ENCODE assay signal across 14 cellular contexts in genomic region chr12:69509308-69509736, GRCh38. TPM values are rescaled to one million over a fixed set of nuclear protein-coding genes. Genes with fewer than 3 reads are reported as not detected.
DNase-seq lines count a peak whose midpoint lies in the region; ATAC-seq, FAIRE-seq and TF ChIP-seq lines count a peak whose summit lies in the region.
"Had no signal": no experiment of that assay in that cellular context is flagged by ENCODE, and none has a peak within 500 bp of the region (broad histone marks: within the 10 kb centered on the region; RNA-seq: fewer than 3 reads in every experiment).

No MANE protein-coding gene starts in this region.

- H3K36me3 ChIP-seq in keratinocyte (ENCODE audit: control insufficient read depth in 2 of 2, extremely low read depth in 1 of 2, insufficient read depth in 2 of 2, low read length in 2 of 2) = no peaks in the 10 kb centered on the region
- no peaks in the 10 kb centered on the region for H3K36me3 ChIP-seq in CD8-positive, alpha-beta T cell (ENCODE audit: insufficient read depth, low read length)
- H3K36me3 ChIP-seq: HAP-1, upper lobe of left lung had no signal

- H4K91ac ChIP-seq in H9 (ENCODE audit: insufficient read length, low read depth, low read length) = no peak overlapping the region

- H3K14ac ChIP-seq in H9 (ENCODE audit: insufficient read depth, low read length) = no peak overlapping the region

- no peak overlapping the region for H4K8ac ChIP-seq in H9 (replicated peaks; ENCODE audit: insufficient read length, low read depth, low read length)

- intact Hi-C loops in CD8-positive, alpha-beta T cell (cut with DNase I, micrococcal nuclease) = no loop called here

- H3K9ac ChIP-seq in H9 (ENCODE audit: extremely low read depth, insufficient read length, low read length) (no peak overlapping the region), keratinocyte (ENCODE audit: control insufficient read depth, extremely low read depth, insufficient read depth, low read length) (no peak overlapping the region)

- CTCF ChIA-PET in CD8-positive, alpha-beta T cell (lab: Charles Lee) = interaction anchor here (1.1 kb wide), 1 partner anchor 61 kb away, joined by 5 read pairs; no protein-coding TSS in a partner anchor

- no peak overlapping the region for H3T11ph ChIP-seq in H9 (ENCODE audit: low read length)

- H3K36me3 Mint-ChIP-seq in H9 (ENCODE audit: insufficient read depth in 1 of 3, low read depth in 3 of 3) = no peaks in the 10 kb centered on the region
- peaks cover 6% of the 10 kb centered on the region for H3K36me3 Mint-ChIP-seq in CD8-positive, alpha-beta T cell

- H3K27ac Mint-ChIP-seq in H9 = peak overlapping the region; percentile 37 to 79 (median 66); a peak in 5 of 7 replicates
- no peak overlapping the region for H3K27ac Mint-ChIP-seq in CD8-positive, alpha-beta T cell
- H3K27ac Mint-ChIP-seq: activated CD8-positive, alpha-beta T cell treated with anti-CD3 and anti-CD28 coated beads for 36 hours; CD4-positive, alpha-beta T cell had no signal

- POLR2A ChIA-PET in CD8-positive, alpha-beta T cell (lab: Charles Lee) = no interaction called here

- H2BK20ac ChIP-seq in H9 (ENCODE audit: low read depth, low read length, poor library complexity, severe bottlenecking) = no peak overlapping the region

- H3K9me3 ChIP-seq in H9 (ENCODE audit: control insufficient read depth, low read depth, low read length) (no peaks in the 10 kb centered on the region), keratinocyte (ENCODE audit: control insufficient read depth, low read depth, low read length) (no peaks in the 10 kb centered on the region)
- no peaks in the 10 kb centered on the region for H3K9me3 ChIP-seq in CD8-positive, alpha-beta T cell (ENCODE audit: low read length)
- H3K9me3 ChIP-seq: HAP-1, upper lobe of left lung had no signal

- H3K4me2 ChIP-seq in H9 (ENCODE audit: insufficient read depth, insufficient read length, low read length) = no peak overlapping the region
- peak overlapping the region; percentile 17 for H3K4me2 ChIP-seq in keratinocyte (ENCODE audit: control insufficient read depth, extremely low read depth, insufficient read depth, low read depth, low read length)

- dilution Hi-C loops in keratinocyte (cut with MboI; ENCODE audit: extremely low pct_ligation_motif_present, low sequenced_read_pairs) = no loop called here

- no peak overlapping the region for H2BK12ac ChIP-seq in H9 (ENCODE audit: insufficient read length, low read depth, low read length)

- H2BK5ac ChIP-seq in H9 (ENCODE audit: insufficient read length, low read length) = no peak overlapping the region

- FAIRE-seq in keratinocyte (lab: Jason Lieb, UNC) = no peak

- H3K4me3 ChIP-seq in astrocyte of the spinal cord (ENCODE audit: low read depth, low read length) (no peak overlapping the region), keratinocyte (ENCODE audit: control insufficient read depth in 2 of 3, extremely low read depth in 1 of 3, insufficient read depth in 2 of 3, low read depth in 1 of 3, low read length in 3 of 3) (no peak overlapping the region)
- no peak overlapping the region for H3K4me3 ChIP-seq in CD8-positive, alpha-beta T cell (ENCODE audit: low read depth, low read length)
- H3K4me3 ChIP-seq: HAP-1, upper lobe of left lung had no signal

- H4K20me1 ChIP-seq in H9 (ENCODE audit: control insufficient read depth, insufficient read depth, insufficient read length) = no peaks in the 10 kb centered on the region
- H4K20me1 ChIP-seq in keratinocyte (ENCODE audit: control insufficient read depth, extremely low read depth, insufficient read depth, low read length) = peaks cover 2% of the 10 kb centered on the region

- no peak overlapping the region for H2AK5ac ChIP-seq in H9 (ENCODE audit: insufficient read length, low read length)

- no peak overlapping the region for H2BK15ac ChIP-seq in H9 (ENCODE audit: low read depth, low read length)

- no peaks in the 10 kb centered on the region for H3K79me1 ChIP-seq in H9 (ENCODE audit: insufficient read depth, low read depth, low read length, poor library complexity, severe bottlenecking)

- TF ChIP-seq CTCF in H9 (conservative IDR thresholded peaks at IDR 0.05) = no peak
- no peak for TF ChIP-seq CTCF in astrocyte of the spinal cord (IDR thresholded peaks at IDR 0.05; ENCODE audit: low read depth, low read length)
- no peak for TF ChIP-seq CTCF in keratinocyte (optimal IDR thresholded peaks at IDR 0.05 in 1 of 3, IDR thresholded peaks at IDR 0.05 in 1 of 3, conservative IDR thresholded peaks at IDR 0.05 in 1 of 3; ENCODE audit: extremely low read depth in 1 of 3, insufficient read depth in 2 of 3, low read length in 3 of 3)
- no peak for TF ChIP-seq CTCF in CD8-positive, alpha-beta T cell (IDR thresholded peaks at IDR 0.05)

- no peak overlapping the region for H3K56ac ChIP-seq in H9 (ENCODE audit: insufficient read length, low read depth, low read length)

- no peak overlapping the region for H3K27ac ChIP-seq in H9 (ENCODE audit: insufficient read length, low read depth, low read length)
- H3K27ac ChIP-seq in keratinocyte (ENCODE audit: control insufficient read depth, insufficient read depth, low read length) = no peak overlapping the region
- H3K27ac ChIP-seq in CD8-positive, alpha-beta T cell (ENCODE audit: low read depth, low read length) = no peak overlapping the region
- H3K27ac ChIP-seq: upper lobe of left lung had no signal

- H2AFZ ChIP-seq in H9 (ENCODE audit: low read length) (no peak overlapping the region), keratinocyte (ENCODE audit: control insufficient read depth, low read length) (no peak overlapping the region)

- H3K9me1 ChIP-seq in keratinocyte (ENCODE audit: control insufficient read depth, extremely low read depth, insufficient read depth, low read length) = no peaks in the 10 kb centered on the region

- peaks cover 6% of the 10 kb centered on the region; the same call in 1 of the 2 replicates for H3K79me2 ChIP-seq in H9 (ENCODE audit: insufficient read depth, low read length)
- peaks cover 84% of the 10 kb centered on the region for H3K79me2 ChIP-seq in keratinocyte (ENCODE audit: control insufficient read depth, insufficient read depth, low read length)

- no peak overlapping the region for H3K23ac ChIP-seq in H9 (ENCODE audit: insufficient read length, low read depth, low read length)

- ATAC-seq in GM18520 (IDR thresholded peaks at IDR 0.05; ENCODE audit: unreplicated experiment) = no peak
- ATAC-seq in CD8-positive, alpha-beta T cell = no peak
- ATAC-seq: activated CD8-positive, alpha-beta T cell treated with anti-CD3 and anti-CD28 coated beads for 36 hours had no signal

- DNase-seq in AG20443 (ENCODE audit: low spot score) (peak; percentile 36), H9 (no peak), astrocyte of the spinal cord (ENCODE audit: low read depth, low spot score) (peak; percentile 64), keratinocyte (ENCODE audit: low read depth, low spot score) (no peak), globus pallidus (ENCODE audit: low spot score) (no peak)
- DNase-seq in CD8-positive, alpha-beta T cell = no peak
- DNase-seq: activated CD8-positive, alpha-beta T cell treated with anti-CD3 and anti-CD28 coated beads for 36 hours; aorta; CD4-positive, alpha-beta T cell; SHP77; stimulated activated CD4-positive, alpha-beta T cell treated with anti-CD3 and anti-CD28 coated beads, Interleukin-2, amount 100 ng/mL, for 24 hours; upper lobe of left lung had no signal

- H3K27me3 ChIP-seq in H9 (ENCODE audit: insufficient read depth, low read length) (no peaks in the 10 kb centered on the region), keratinocyte (ENCODE audit: control insufficient read depth, extremely low read depth, insufficient read depth, low read length) (no peaks in the 10 kb centered on the region)
- H3K27me3 ChIP-seq in CD8-positive, alpha-beta T cell (ENCODE audit: insufficient read depth, low read length) = no peaks in the 10 kb centered on the region
- H3K27me3 ChIP-seq: upper lobe of left lung had no signal

- in situ Hi-C loops in astrocyte of the spinal cord (cut with HindIII; ENCODE audit: low sequenced_read_pairs) = no loop called here

- no peak overlapping the region for H3K18ac ChIP-seq in H9 (ENCODE audit: insufficient read length, low read depth, low read length)

- peaks cover 3% of the 10 kb centered on the region; the same call in 1 of the 2 replicates for H3K4me1 ChIP-seq in H9 (ENCODE audit: insufficient read depth, low read length)
- peaks cover 11% of the 10 kb centered on the region for H3K4me1 ChIP-seq in keratinocyte (ENCODE audit: control insufficient read depth, extremely low read depth, insufficient read depth, low read length)
- H3K4me1 ChIP-seq in CD8-positive, alpha-beta T cell (ENCODE audit: insufficient read depth, low read length) = peaks cover 7% of the 10 kb centered on the region

- no peaks in the 10 kb centered on the region for H3K9me3 Mint-ChIP-seq in H9
- H3K9me3 Mint-ChIP-seq in CD8-positive, alpha-beta T cell = no peaks in the 10 kb centered on the region
- H3K9me3 Mint-ChIP-seq: activated CD8-positive, alpha-beta T cell treated with anti-CD3 and anti-CD28 coated beads for 36 hours; CD4-positive, alpha-beta T cell had no signal

- no peak overlapping the region for H3K4ac ChIP-seq in H9 (ENCODE audit: low read depth, low read length)

- peaks cover 35 to 52% of the 10 kb centered on the region in 2 experiments for H3K4me1 Mint-ChIP-seq in H9
- peaks cover 83% of the 10 kb centered on the region for H3K4me1 Mint-ChIP-seq in CD8-positive, alpha-beta T cell (ENCODE audit: low read depth)

- no peak overlapping the region for H4K5ac ChIP-seq in H9 (ENCODE audit: insufficient read length, low read depth, low read length)

- H2BK120ac ChIP-seq in H9 (ENCODE audit: low read depth, low read length, poor library complexity, severe bottlenecking) = no peak overlapping the region

- WGBS in H9 (ENCODE audit: extremely low coverage, insufficient read length, low lambda C conversion rate) = no CpG with 5 or more reads among the region's 1 CpG

- H3K4me3 Mint-ChIP-seq in H9 = no peak overlapping the region
- H3K4me3 Mint-ChIP-seq in CD8-positive, alpha-beta T cell = no peak overlapping the region
- H3K4me3 Mint-ChIP-seq: activated CD8-positive, alpha-beta T cell treated with anti-CD3 and anti-CD28 coated beads for 36 hours; CD4-positive, alpha-beta T cell had no signal

- no peaks in the 10 kb centered on the region for H3K27me3 Mint-ChIP-seq in H9 (ENCODE audit: low read depth)
- H3K27me3 Mint-ChIP-seq in CD8-positive, alpha-beta T cell (ENCODE audit: low read depth) = no peaks in the 10 kb centered on the region
- H3K27me3 Mint-ChIP-seq: activated CD8-positive, alpha-beta T cell treated with anti-CD3 and anti-CD28 coated beads for 36 hours; CD4-positive, alpha-beta T cell had no signal

- no peaks in the 10 kb centered on the region for H3K23me2 ChIP-seq in H9 (ENCODE audit: insufficient read length, low read depth, low read length, poor library complexity, severe bottlenecking)

RNA-seq across cellular contexts. Expression of gene FRS2, which starts 39.1 kb away (rescaled TPM):
- 30.6 and 33.7 TPM in 2 replicates for total RNA-seq in H9 (2021)
- polyA plus RNA-seq in keratinocyte = 23.1 to 28.6 TPM (median 24.3 TPM) in 3 replicates
- polyA plus RNA-seq in keratinocyte (2011; ENCODE audit: low read depth) = 6.6 TPM
- polyA plus RNA-seq in keratinocyte (2011; cell fraction: cytosol; rRNA removed) = 13.5 and 27.7 TPM in 2 replicates
- polyA plus RNA-seq in keratinocyte (2011; cell fraction: nucleus; rRNA removed) = 21.5 and 25.6 TPM in 2 replicates
- 7.7 and 18.0 TPM in 2 replicates for polyA plus RNA-seq in keratinocyte (2012; ENCODE audit: low replicate concordance)
- 12.1 to 62.0 TPM (median 44.3 TPM) in 3 replicates for polyA minus RNA-seq in keratinocyte
- polyA minus RNA-seq in keratinocyte (2011; cell fraction: cytosol; rRNA and poly(A)+ RNA removed) = 46.0 TPM
- 42.3 and 58.3 TPM in 2 replicates for polyA minus RNA-seq in keratinocyte (2011; cell fraction: nucleus; rRNA and poly(A)+ RNA removed)
- 10 to 100 TPM; 31.1 to 32.4 TPM for total RNA-seq in CD8-positive, alpha-beta T cell

Comparison
In these comparisons a context has a peak if more than half of its experiments do, and no peak if none do; other contexts are left out.
1. DNase-seq: peak in AG20443 (single experiment) and astrocyte of the spinal cord (single experiment); none in H9 (single experiment), keratinocyte (single experiment), globus pallidus (single experiment) and CD8-positive, alpha-beta T cell (0 of 7).